ENCODE assay signal across 18 cellular contexts in the genomic region with DNA sequence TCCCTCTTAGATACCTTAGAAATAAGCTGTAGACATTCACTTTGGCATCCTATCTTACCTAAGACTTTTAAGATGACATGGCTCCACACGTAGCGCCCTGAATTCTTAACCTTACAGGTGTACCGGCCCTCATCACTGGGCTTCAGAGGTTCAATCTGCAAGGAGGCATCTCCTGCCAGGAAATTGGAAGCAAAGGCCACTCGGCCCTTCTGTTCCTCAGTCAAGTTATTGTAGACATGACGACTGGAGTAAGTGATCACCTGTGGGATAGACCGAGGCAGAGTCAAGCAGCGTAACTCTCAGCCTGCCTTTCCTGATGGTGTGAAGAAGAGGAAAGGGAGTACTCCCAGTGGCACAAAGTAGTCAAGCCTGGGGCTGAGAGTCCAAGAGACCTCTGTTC. TPM values are rescaled to one million over a fixed set of nuclear protein-coding genes. Genes with fewer than 3 reads are reported as not detected.
DNase-seq lines count a peak whose midpoint lies in the region; ATAC-seq and TF ChIP-seq lines count a peak whose summit lies in the region.
"Had no signal": no experiment of that assay in that cellular context is flagged by ENCODE, and none has a peak within 500 bp of the region (broad histone marks: within the 10 kb centered on the region; RNA-seq: fewer than 3 reads in every experiment).

No MANE protein-coding gene starts in this region.

- no peaks in the 10 kb centered on the region for H3K9me3 ChIP-seq in CD4-positive, alpha-beta T cell (ENCODE audit: control insufficient read depth, low read length)
- H3K9me3 ChIP-seq in thyroid gland: no peaks in the 10 kb centered on the region
- no peaks in the 10 kb centered on the region for H3K9me3 ChIP-seq in esophagus squamous epithelium
- H3K9me3 ChIP-seq: pancreas, testis had no signal

- no peak for ATAC-seq in CD4-positive, alpha-beta T cell (ENCODE audit: poor library complexity)
- ATAC-seq in GM21528 (IDR thresholded peaks at IDR 0.05; ENCODE audit: low FRiP score, unreplicated experiment): no peak
- ATAC-seq: stimulated activated memory B cell treated with anti-CD40 and anti-IgM and Interleukin-4, amounts not matched to agents 10 μg/mL and 1 μg/mL and 100 μg/mL, for 72 hours had no signal

- no peaks in the 10 kb centered on the region for H3K9me3 Mint-ChIP-seq in CD4-positive, alpha-beta T cell
- peaks cover 6% of the 10 kb centered on the region for H3K9me3 Mint-ChIP-seq in activated CD4-positive, alpha-beta memory T cell treated with anti-CD3 and anti-CD28 coated beads, Interleukin-2, amount 10 ng/mL, durations not matched to agents 7 days and 5 days

- TF ChIP-seq POLR2A in thyroid gland (IDR thresholded peaks at IDR 0.05) (no peak), esophagus squamous epithelium (IDR thresholded peaks at IDR 0.05) (no peak)

- peaks cover 18% of the 10 kb centered on the region for H3K4me1 ChIP-seq in ACC112 (ENCODE audit: control insufficient read depth, insufficient read depth, low read length, unreplicated experiment)
- peaks cover 0 to 10% of the 10 kb centered on the region in 2 donors for H3K4me1 ChIP-seq in thyroid gland
- H3K4me1 ChIP-seq in esophagus squamous epithelium: peaks cover 4 to 14% (median 4%) of the 10 kb centered on the region in 3 donors
- H3K4me1 ChIP-seq: testis had no signal

- intact Hi-C loops in CD4-positive, alpha-beta T cell (cut with DNase I, micrococcal nuclease): no loop called here
- intact Hi-C loops in thyroid gland (cut with DNase I) (no loop called here), esophagus squamous epithelium (cut with DNase I) (no loop called here)

- CTCF ChIA-PET in CD4-positive, alpha-beta T cell (lab: Charles Lee): interaction anchor here (1.8 kb wide), 1 partner anchor 19 kb away, joined by 4 read pairs; no protein-coding TSS in a partner anchor
- CTCF ChIA-PET in activated CD4-positive, alpha-beta memory T cell treated with anti-CD3 and anti-CD28 coated beads, Interleukin-2, amount 10 ng/mL, durations not matched to agents 7 days and 5 days (lab: Charles Lee): interaction anchor here (0.6 to 1.9 kb wide), 5 partner anchors 11 to 497 kb away, joined by 3 to 8 read pairs (median 4); no protein-coding TSS in a partner anchor

- POLR2A ChIA-PET in CD4-positive, alpha-beta T cell (lab: Charles Lee): interaction anchor here (0.6 to 10.9 kb wide), 6 partner anchors 13 to 59 kb away, joined by 3 to 182 read pairs (median 8); a partner anchor contains a TSS
- POLR2A ChIA-PET in activated CD4-positive, alpha-beta memory T cell treated with anti-CD3 and anti-CD28 coated beads, Interleukin-2, amount 10 ng/mL, durations not matched to agents 7 days and 5 days (lab: Charles Lee): interaction anchor here (13.5 kb wide), 1 partner anchor 19 kb away, joined by 391 read pairs; a partner anchor contains a TSS

- peaks cover 46% of the 10 kb centered on the region for H3K4me1 Mint-ChIP-seq in CD4-positive, alpha-beta T cell (ENCODE audit: low read depth)
- H3K4me1 Mint-ChIP-seq in activated CD4-positive, alpha-beta memory T cell treated with anti-CD3 and anti-CD28 coated beads, Interleukin-2, amount 10 ng/mL, durations not matched to agents 7 days and 5 days: peaks cover 62% of the 10 kb centered on the region
- H3K4me1 Mint-ChIP-seq: stimulated activated memory B cell treated with anti-CD40 and anti-IgM and Interleukin-4, amounts not matched to agents 10 μg/mL and 1 μg/mL and 100 μg/mL, for 72 hours had no signal

- TF ChIP-seq CTCF in CD4-positive, alpha-beta T cell (IDR thresholded peaks at IDR 0.05): no peak
- TF ChIP-seq CTCF in thyroid gland (IDR thresholded peaks at IDR 0.05) (no peak), esophagus squamous epithelium (IDR thresholded peaks at IDR 0.05) (no peak)

- H3K27me3 Mint-ChIP-seq in CD4-positive, alpha-beta T cell: no peaks in the 10 kb centered on the region
- H3K27me3 Mint-ChIP-seq in activated CD4-positive, alpha-beta memory T cell treated with anti-CD3 and anti-CD28 coated beads, Interleukin-2, amount 10 ng/mL, durations not matched to agents 7 days and 5 days: no peaks in the 10 kb centered on the region
- H3K27me3 Mint-ChIP-seq: stimulated activated memory B cell treated with anti-CD40 and anti-IgM and Interleukin-4, amounts not matched to agents 10 μg/mL and 1 μg/mL and 100 μg/mL, for 72 hours had no signal

- H3K4me3 Mint-ChIP-seq in CD4-positive, alpha-beta T cell: no peak overlapping the region
- H3K4me3 Mint-ChIP-seq in activated CD4-positive, alpha-beta memory T cell treated with anti-CD3 and anti-CD28 coated beads, Interleukin-2, amount 10 ng/mL, durations not matched to agents 7 days and 5 days: no peak overlapping the region
- H3K4me3 Mint-ChIP-seq: stimulated activated memory B cell treated with anti-CD40 and anti-IgM and Interleukin-4, amounts not matched to agents 10 μg/mL and 1 μg/mL and 100 μg/mL, for 72 hours had no signal

- H2AFZ ChIP-seq in ACC112 (ENCODE audit: low read length, unreplicated experiment): no peak overlapping the region

- H3K36me3 Mint-ChIP-seq in CD4-positive, alpha-beta T cell (ENCODE audit: low read depth): no peaks in the 10 kb centered on the region
- H3K36me3 Mint-ChIP-seq in activated CD4-positive, alpha-beta memory T cell treated with anti-CD3 and anti-CD28 coated beads, Interleukin-2, amount 10 ng/mL, durations not matched to agents 7 days and 5 days (ENCODE audit: low read depth): peaks cover 5% of the 10 kb centered on the region
- H3K36me3 Mint-ChIP-seq: stimulated activated memory B cell treated with anti-CD40 and anti-IgM and Interleukin-4, amounts not matched to agents 10 μg/mL and 1 μg/mL and 100 μg/mL, for 72 hours had no signal

- H3K36me3 ChIP-seq in ACC112 (ENCODE audit: insufficient read depth, low read length): peaks cover 21% of the 10 kb centered on the region
- H3K36me3 ChIP-seq in thyroid gland: no peaks in the 10 kb centered on the region
- H3K36me3 ChIP-seq in esophagus squamous epithelium: no peaks in the 10 kb centered on the region
- H3K36me3 ChIP-seq: pancreas had no signal

- 96% methylated on average over 7 of the region's 7 CpGs for WGBS in thyroid gland, 2 donors
- 94 to 100% methylated on average over 2 to 7 of the region's 7 CpGs for WGBS in esophagus squamous epithelium, 2 donors

- H3K4me3 ChIP-seq in ACC112 (ENCODE audit: low read depth, low read length) (no peak overlapping the region), thyroid gland (replicated peaks in 1 of 3) (no peak overlapping the region), esophagus squamous epithelium (no peak overlapping the region)
- H3K4me3 ChIP-seq: pancreas, SK-N-MC, testis had no signal

- no peaks in the 10 kb centered on the region for H3K79me2 ChIP-seq in ACC112 (ENCODE audit: control insufficient read depth, insufficient read depth, low read length, unreplicated experiment)

- peak overlapping the region; percentile 79 for H3K27ac Mint-ChIP-seq in CD4-positive, alpha-beta T cell
- H3K27ac Mint-ChIP-seq in activated CD4-positive, alpha-beta memory T cell treated with anti-CD3 and anti-CD28 coated beads, Interleukin-2, amount 10 ng/mL, durations not matched to agents 7 days and 5 days: peak overlapping the region; percentile 26
- H3K27ac Mint-ChIP-seq: stimulated activated memory B cell treated with anti-CD40 and anti-IgM and Interleukin-4, amounts not matched to agents 10 μg/mL and 1 μg/mL and 100 μg/mL, for 72 hours had no signal

- H3K27ac ChIP-seq in ACC112 (ENCODE audit: low read depth, low read length): peak overlapping the region; percentile 95
- no peak overlapping the region for H3K27ac ChIP-seq in CD4-positive, alpha-beta T cell (ENCODE audit: low read depth, low read length)
- H3K27ac ChIP-seq in thyroid gland: no peak overlapping the region
- H3K27ac ChIP-seq in esophagus squamous epithelium: no peak overlapping the region
- H3K27ac ChIP-seq: epithelial cell of prostate, testis had no signal

- H3K27me3 ChIP-seq in ACC112 (ENCODE audit: insufficient read depth, low read length) (no peaks in the 10 kb centered on the region), thyroid gland (no peaks in the 10 kb centered on the region), esophagus squamous epithelium (no peaks in the 10 kb centered on the region)
- H3K27me3 ChIP-seq in CD4-positive, alpha-beta T cell (ENCODE audit: control insufficient read depth, insufficient read depth, low read length): no peaks in the 10 kb centered on the region
- H3K27me3 ChIP-seq: pancreas, testis had no signal

- no peak for DNase-seq in CD4-positive, alpha-beta T cell
- DNase-seq in activated CD4-positive, alpha-beta memory T cell treated with anti-CD3 and anti-CD28 coated beads, Interleukin-2, amount 10 ng/mL, durations not matched to agents 7 days and 5 days: no peak
- DNase-seq in mesenteric fat pad (ENCODE audit: low spot score): peak; percentile 51
- no peak for DNase-seq in thyroid gland
- no peak for DNase-seq in esophagus squamous epithelium (lab: John Stamatoyannopoulos, UW)
- DNase-seq: activated CD8-positive, alpha-beta memory T cell treated with anti-CD3 and anti-CD28 coated beads, Interleukin-2, amount 50 U/mL, for 4 hours; amniotic stem cell; HCEC 1CT; NCI-H1105 treated with DMSO at 0.1 percent for 48 hours; NCI-H2107; NK-92 treated with Interleukin-12 subunit alpha and Interleukin-12 subunit beta, amount 100 ng/mL, for 24 hours; pancreas; testis had no signal

RNA-seq across cellular contexts. Expression of a gene that starts 22.5 kb away (rescaled TPM):
- 100 to 1,000 TPM; 788 to 811 TPM for total RNA-seq in CD4-positive, alpha-beta T cell
- 1,000 to 10,000 TPM; 1,570 to 1,577 TPM for total RNA-seq in activated CD4-positive, alpha-beta memory T cell treated with anti-CD3 and anti-CD28 coated beads, Interleukin-2, amount 10 ng/mL, durations not matched to agents 7 days and 5 days
- total RNA-seq in mesenteric fat pad (1,014 TPM), thyroid gland (1,000 to 10,000 TPM in 1 of 4 donors, 100 to 1,000 TPM in 3; 641 to 1,030 (median 860) TPM), esophagus squamous epithelium (1,000 to 10,000 TPM in 2 of 4 donors, 100 to 1,000 TPM in 2; 767 to 1,626 (median 1,046) TPM)
